ENCODE assay signal across 17 cellular contexts in genomic region chr9:90124961-90125360, GRCh38.
DNase-seq lines count a peak whose midpoint lies in the region; ATAC-seq, FAIRE-seq and TF ChIP-seq lines count a peak whose summit lies in the region.
"Had no signal": no experiment of that assay in that cellular context is flagged by ENCODE, and none has a peak within 500 bp of the region (broad histone marks: within the 10 kb centered on the region; RNA-seq: fewer than 3 reads in every experiment).

No MANE protein-coding gene starts in this region.

- H3K27me3 ChIP-seq in GM23248 (replicated peaks; ENCODE audit: insufficient read depth) (no peaks in the 10 kb centered on the region), SJCRH30 (no peaks in the 10 kb centered on the region)
- no peaks in the 10 kb centered on the region for H3K27me3 ChIP-seq in naive thymus-derived CD4-positive, alpha-beta T cell (ENCODE audit: control insufficient read depth in 2 of 2, insufficient read depth in 2 of 2, low read length in 2 of 2)
- H3K27me3 ChIP-seq: BLaER1 treated with 17β-estradiol and CSF1 and Interleukin-3, amounts not matched to agents 10 nM and 100 nM; SJSA1 had no signal

- CTCF ChIA-PET in naive thymus-derived CD4-positive, alpha-beta T cell (lab: Charles Lee), result no interaction called here

- no peaks in the 10 kb centered on the region for H3K4me1 Mint-ChIP-seq in naive thymus-derived CD4-positive, alpha-beta T cell

- 0% methylated on average over 1 of the region's 1 CpG for whole genome bisulfite sequencing in GM23248 (ENCODE audit: low coverage in 1 of 2, low lambda C conversion rate in 2 of 2, missing lambda C conversion rate in 2 of 2), 2 experiments

- no peak overlapping the region for H3K4me3 Mint-ChIP-seq in naive thymus-derived CD4-positive, alpha-beta T cell
- H3K4me3 Mint-ChIP-seq: activated naive CD8-positive, alpha-beta T cell had no signal

- H3K9me3 Mint-ChIP-seq in naive thymus-derived CD4-positive, alpha-beta T cell, result peaks cover 0 to 21% (median 6%) of the 10 kb centered on the region in 11 donors

- no peaks in the 10 kb centered on the region for H3K79me2 ChIP-seq in GM23248 (ENCODE audit: insufficient read depth)

- H3K36me3 ChIP-seq in GM23248 (ENCODE audit: low read depth), result no peaks in the 10 kb centered on the region
- no peaks in the 10 kb centered on the region for H3K36me3 ChIP-seq in SJCRH30
- no peaks in the 10 kb centered on the region for H3K36me3 ChIP-seq in naive thymus-derived CD4-positive, alpha-beta T cell (ENCODE audit: control insufficient read depth in 2 of 3, insufficient read depth in 3 of 3, low read length in 3 of 3)
- H3K36me3 ChIP-seq in kidney (ENCODE audit: control insufficient read depth in 1 of 2, insufficient read depth in 2 of 2, low read length in 2 of 2), result no peaks in the 10 kb centered on the region
- H3K36me3 ChIP-seq: BLaER1 treated with 17β-estradiol and CSF1 and Interleukin-3, amounts not matched to agents 10 nM and 100 nM; SJSA1; stomach; WERI-Rb-1 had no signal

- H3K4me1 ChIP-seq in GM23248 (ENCODE audit: insufficient read depth), result no peaks in the 10 kb centered on the region
- H3K4me1 ChIP-seq in SJCRH30, result peaks cover 25% of the 10 kb centered on the region
- no peaks in the 10 kb centered on the region for H3K4me1 ChIP-seq in naive thymus-derived CD4-positive, alpha-beta T cell (ENCODE audit: control insufficient read depth in 2 of 2, insufficient read depth in 2 of 2, low read length in 2 of 2)
- no peaks in the 10 kb centered on the region for H3K4me1 ChIP-seq in kidney (ENCODE audit: control insufficient read depth in 1 of 2, insufficient read depth in 1 of 2, low read depth in 1 of 2, low read length in 2 of 2)
- H3K4me1 ChIP-seq: SJSA1, stomach had no signal

- H4K20me1 ChIP-seq in GM23248 (ENCODE audit: insufficient read depth), result no peaks in the 10 kb centered on the region
- H4K20me1 ChIP-seq: BLaER1 treated with 17β-estradiol and CSF1 and Interleukin-3, amounts not matched to agents 10 nM and 100 nM had no signal

- H3K27ac ChIP-seq in GM23248 (no peak overlapping the region), SJCRH30 (peak overlapping the region; percentile 70), kidney (ENCODE audit: low read depth in 2 of 2, low read length in 2 of 2) (no peak overlapping the region)
- no peak overlapping the region for H3K27ac ChIP-seq in naive thymus-derived CD4-positive, alpha-beta T cell (ENCODE audit: low read depth, low read length)
- H3K27ac ChIP-seq: BLaER1 treated with 17β-estradiol and CSF1 and Interleukin-3, amounts not matched to agents 10 nM and 100 nM; SJSA1; stomach; WERI-Rb-1 had no signal

- ATAC-seq in naive thymus-derived CD4-positive, alpha-beta T cell, result no peak
- ATAC-seq: sciatic nerve had no signal

- H3K9me2 ChIP-seq in GM23248 (ENCODE audit: insufficient read depth), result no peaks in the 10 kb centered on the region

- H3K36me3 Mint-ChIP-seq in naive thymus-derived CD4-positive, alpha-beta T cell, result no peaks in the 10 kb centered on the region
- H3K36me3 Mint-ChIP-seq: activated naive CD8-positive, alpha-beta T cell had no signal

- FAIRE-seq in kidney (lab: Jason Lieb, UNC), result no peak

- no peak overlapping the region for H2AFZ ChIP-seq in GM23248

- POLR2A ChIA-PET in naive thymus-derived CD4-positive, alpha-beta T cell (lab: Charles Lee), result no interaction called here

- H3K4me3 ChIP-seq in GM23248, result no peak overlapping the region
- no peak overlapping the region for H3K4me3 ChIP-seq in SJCRH30
- no peak overlapping the region for H3K4me3 ChIP-seq in naive thymus-derived CD4-positive, alpha-beta T cell (ENCODE audit: low read length)
- H3K4me3 ChIP-seq in kidney (ENCODE audit: low read length in 2 of 2), result no peak overlapping the region
- H3K4me3 ChIP-seq: BLaER1 treated with 17β-estradiol and CSF1 and Interleukin-3, amounts not matched to agents 10 nM and 100 nM; lung; SJSA1; stomach had no signal

- in situ Hi-C loops in GM23248 (cut with MboI), result no loop called here

- intact Hi-C loops in naive thymus-derived CD4-positive, alpha-beta T cell (cut with micrococcal nuclease), result no loop called here
- intact Hi-C loops in kidney (cut with DNase I), result no loop called here

- H3K27ac Mint-ChIP-seq in naive thymus-derived CD4-positive, alpha-beta T cell, result no peak overlapping the region
- H3K27ac Mint-ChIP-seq: activated naive CD8-positive, alpha-beta T cell had no signal

- DNase-seq in GM23248 (peak; percentile 31), NCI-H2107 (lab: John Stamatoyannopoulos, UW) (peak; percentile 50), SJCRH30 (peak; percentile 82 to 91), myocyte (ENCODE audit: low read depth) (peak; percentile 25), kidney glomerular epithelial cell (lab: John Stamatoyannopoulos, UW) (no peak), kidney (no peak), KG1 (lab: John Stamatoyannopoulos, UW) (no peak)
- DNase-seq in naive thymus-derived CD4-positive, alpha-beta T cell, result no peak
- DNase-seq: cerebellar nuclear complex, GOT3, stomach, WERI-Rb-1 had no signal

- H3K9ac ChIP-seq in GM23248, result no peak overlapping the region
- H3K9ac ChIP-seq in kidney (ENCODE audit: low read length in 2 of 2), result no peak overlapping the region
- H3K9ac ChIP-seq: BLaER1 treated with 17β-estradiol and CSF1 and Interleukin-3, amounts not matched to agents 10 nM and 100 nM had no signal

- H3F3A ChIP-seq in GM23248 (ENCODE audit: insufficient read depth), result no peaks in the 10 kb centered on the region

- no peak for TF ChIP-seq CTCF in kidney (IDR thresholded peaks at IDR 0.05; ENCODE audit: borderline replicate concordance, extremely low read depth, insufficient read depth)

- H3K9me3 ChIP-seq in GM23248 (ENCODE audit: low read depth) (no peaks in the 10 kb centered on the region), SJCRH30 (replicated peaks) (peaks cover 10% of the 10 kb centered on the region), kidney (ENCODE audit: control insufficient read depth in 1 of 2, low read length in 2 of 2) (no peaks in the 10 kb centered on the region)
- no peaks in the 10 kb centered on the region for H3K9me3 ChIP-seq in naive thymus-derived CD4-positive, alpha-beta T cell (ENCODE audit: control insufficient read depth in 2 of 3, low read length in 3 of 3)
- H3K9me3 ChIP-seq: SJSA1 had no signal

- H3K4me2 ChIP-seq in GM23248 (ENCODE audit: unreplicated experiment), result no peak overlapping the region
- H3K4me2 ChIP-seq: BLaER1 treated with 17β-estradiol and CSF1 and Interleukin-3, amounts not matched to agents 10 nM and 100 nM had no signal

- H3K27me3 Mint-ChIP-seq in naive thymus-derived CD4-positive, alpha-beta T cell, result peaks cover 21 to 37% (median 28%) of the 10 kb centered on the region in 5 donors

Comparison
In these comparisons a context has a peak if more than half of its experiments do, and no peak if none do; other contexts are left out.
1. DNase-seq: peak in GM23248 (single experiment), NCI-H2107 (single experiment), SJCRH30 (2 of 2) and myocyte (single experiment); none in naive thymus-derived CD4-positive, alpha-beta T cell (0 of 9), kidney glomerular epithelial cell (single experiment), kidney (single experiment) and KG1 (single experiment).